Comparison of ENCODE assay signal across 28 cellular contexts in genomic region chr21:43016728-43017127, GRCh38. TPM values are rescaled to one million over a fixed set of nuclear protein-coding genes. Genes with fewer than 3 reads are reported as not detected.
DNase-seq lines count a peak whose midpoint lies in the region; ATAC-seq and TF ChIP-seq lines count a peak whose summit lies in the region.
"Had no signal": no experiment of that assay in that cellular context is flagged by ENCODE, and none has a peak within 500 bp of the region (broad histone marks: within the 10 kb centered on the region; RNA-seq: fewer than 3 reads in every experiment).

No MANE protein-coding gene starts in this region.

- peaks cover 13 to 15% of the 10 kb centered on the region in 2 donors for H3K36me3 Mint-ChIP-seq in naive B cell
- peaks cover 41% of the 10 kb centered on the region for H3K36me3 Mint-ChIP-seq in activated CD4-positive, alpha-beta T cell treated with anti-CD3 and anti-CD28 coated beads, Interleukin-2, amount 10 ng/mL, durations not matched to agents 7 days and 5 days (ENCODE audit: low read depth)
- peaks cover 89% of the 10 kb centered on the region for H3K36me3 Mint-ChIP-seq in activated T-cell treated with anti-CD3 and anti-CD28 coated beads, Interleukin-2, amount 50 U/mL, for 24 hours (ENCODE audit: low read depth)

- CTCF ChIA-PET in SK-N-SH (lab: Yijun Ruan, JAX), result interaction anchor here (1.0 kb wide), 1 partner anchor 10 kb away, joined by 3 read pairs; no protein-coding TSS in a partner anchor
- CTCF ChIA-PET in activated CD4-positive, alpha-beta T cell treated with anti-CD3 and anti-CD28 coated beads, Interleukin-2, amount 10 ng/mL, durations not matched to agents 7 days and 5 days (lab: Charles Lee), result no interaction called here

- no peak for TF ChIP-seq EP300 in SK-N-SH (IDR thresholded peaks at IDR 0.05; ENCODE audit: borderline replicate concordance in 1 of 2, low read depth in 1 of 2, low read length in 1 of 2)

- POLR2A ChIA-PET in SK-N-SH (lab: Yijun Ruan, JAX), result no interaction called here
- POLR2A ChIA-PET in activated CD4-positive, alpha-beta T cell treated with anti-CD3 and anti-CD28 coated beads, Interleukin-2, amount 10 ng/mL, durations not matched to agents 7 days and 5 days (lab: Charles Lee), result no interaction called here

- peak overlapping the region in 5 of 8 donors; percentile 19 to 80 (median 69) for H3K4me3 Mint-ChIP-seq in naive B cell
- H3K4me3 Mint-ChIP-seq in activated CD4-positive, alpha-beta T cell treated with anti-CD3 and anti-CD28 coated beads, Interleukin-2, amount 10 ng/mL, durations not matched to agents 7 days and 5 days, result no peak overlapping the region
- H3K4me3 Mint-ChIP-seq in activated T-cell treated with anti-CD3 and anti-CD28 coated beads, Interleukin-2, amount 50 U/mL, for 24 hours, result no peak overlapping the region
- H3K4me3 Mint-ChIP-seq: CD4-positive, alpha-beta memory T cell; H9; HFFc6 had no signal

- ATAC-seq in SK-N-SH treated with all-trans-retinoic acid at 6 μM for 48 hours (no peak), naive B cell (ENCODE audit: low read depth in 2 of 2) (no peak), upper lobe of right lung (no peak)
- ATAC-seq: HepG2, Panc1 had no signal

- H4K20me1 ChIP-seq in SK-N-SH (ENCODE audit: insufficient read depth), result no peaks in the 10 kb centered on the region

- no peaks in the 10 kb centered on the region for H3K9me2 ChIP-seq in SK-N-SH

- intact Hi-C loops in upper lobe of right lung (cut with DNase I), result no loop called here

- peaks cover 23 to 29% (median 26%) of the 10 kb centered on the region in 3 donors for H3K4me1 Mint-ChIP-seq in naive B cell
- peaks cover 6% of the 10 kb centered on the region for H3K4me1 Mint-ChIP-seq in activated CD4-positive, alpha-beta T cell treated with anti-CD3 and anti-CD28 coated beads, Interleukin-2, amount 10 ng/mL, durations not matched to agents 7 days and 5 days
- peaks cover 1% of the 10 kb centered on the region for H3K4me1 Mint-ChIP-seq in activated T-cell treated with anti-CD3 and anti-CD28 coated beads, Interleukin-2, amount 50 U/mL, for 24 hours (ENCODE audit: low read depth)
- H3K4me1 Mint-ChIP-seq: H9 had no signal

- H3K9me3 ChIP-seq in SK-N-SH, result no peaks in the 10 kb centered on the region
- no peaks in the 10 kb centered on the region for H3K9me3 ChIP-seq in SK-N-MC (ENCODE audit: low read depth, low read length)
- no peaks in the 10 kb centered on the region for H3K9me3 ChIP-seq in upper lobe of right lung

- H3K36me3 ChIP-seq in SK-N-SH (replicated peaks in 1 of 2; ENCODE audit: control insufficient read depth in 1 of 2, insufficient read depth in 2 of 2, low read length in 1 of 2) (peaks cover 14 to 23% of the 10 kb centered on the region in 2 experiments), SK-N-MC (ENCODE audit: insufficient read depth, low read length) (peaks cover 48% of the 10 kb centered on the region), upper lobe of right lung (peaks cover 66% of the 10 kb centered on the region)

- H3K4me3 ChIP-seq in SK-N-SH (ENCODE audit: low read depth in 2 of 2, low read length in 1 of 2), result no peak overlapping the region; a peak in 1 of 4 replicates
- peak overlapping the region; percentile 35; the same call in 1 of the 2 replicates for H3K4me3 ChIP-seq in SK-N-MC
- H3K4me3 ChIP-seq in upper lobe of right lung, result no peak overlapping the region
- H3K4me3 ChIP-seq: GM23248 had no signal

- H3K27me3 ChIP-seq in SK-N-SH (ENCODE audit: insufficient read depth) (no peaks in the 10 kb centered on the region), upper lobe of right lung (no peaks in the 10 kb centered on the region)

- H3K27ac ChIP-seq in SK-N-SH (ENCODE audit: low read depth in 2 of 2, low read length in 1 of 2), result peak overlapping the region in 1 of 2 experiments; percentile 67; a peak in 2 of 4 replicates
- 0 out of 2 replicates have a peak overlapping the region, but pooled peaks have one; percentile 26 for H3K27ac ChIP-seq in SK-N-MC
- no peak overlapping the region for H3K27ac ChIP-seq in upper lobe of right lung
- H3K27ac ChIP-seq: GM23248 had no signal

- H3K4me2 ChIP-seq in SK-N-SH, result no peak overlapping the region

- H3K9ac ChIP-seq in SK-N-SH, result no peak overlapping the region
- H3K9ac ChIP-seq in SK-N-MC (ENCODE audit: insufficient read length), result no peak overlapping the region
- H3K9ac ChIP-seq: GM23248 had no signal

- 82% methylated on average over 13 of the region's 13 CpGs for WGBS in SK-N-SH (ENCODE audit: low lambda C conversion rate)

- H3K27ac Mint-ChIP-seq in naive B cell, result peak overlapping the region in 2 of 6 donors; percentile 44 to 81
- H3K27ac Mint-ChIP-seq in activated CD4-positive, alpha-beta T cell treated with anti-CD3 and anti-CD28 coated beads, Interleukin-2, amount 10 ng/mL, durations not matched to agents 7 days and 5 days, result no peak overlapping the region
- H3K27ac Mint-ChIP-seq in activated T-cell treated with anti-CD3 and anti-CD28 coated beads, Interleukin-2, amount 50 U/mL, for 24 hours, result no peak overlapping the region
- H3K27ac Mint-ChIP-seq: CD4-positive, alpha-beta memory T cell; HFFc6 had no signal

- H3F3A ChIP-seq in SK-N-SH (replicated peaks; ENCODE audit: insufficient read depth), result no peaks in the 10 kb centered on the region

- no peaks in the 10 kb centered on the region for H3K27me3 Mint-ChIP-seq in naive B cell
- H3K27me3 Mint-ChIP-seq in activated CD4-positive, alpha-beta T cell treated with anti-CD3 and anti-CD28 coated beads, Interleukin-2, amount 10 ng/mL, durations not matched to agents 7 days and 5 days, result no peaks in the 10 kb centered on the region
- no peaks in the 10 kb centered on the region for H3K27me3 Mint-ChIP-seq in activated T-cell treated with anti-CD3 and anti-CD28 coated beads, Interleukin-2, amount 50 U/mL, for 24 hours
- H3K27me3 Mint-ChIP-seq: CD4-positive, alpha-beta memory T cell had no signal

- no peak overlapping the region for H2AFZ ChIP-seq in SK-N-SH (ENCODE audit: low read depth)
- H2AFZ ChIP-seq: GM23248 had no signal

- TF ChIP-seq RAD21 in SK-N-SH (IDR thresholded peaks at IDR 0.05; ENCODE audit: low read length), result no peak

- no peaks in the 10 kb centered on the region for H3K79me2 ChIP-seq in SK-N-SH (ENCODE audit: insufficient read depth)

- H3K9me3 Mint-ChIP-seq in naive B cell, result no peaks in the 10 kb centered on the region
- H3K9me3 Mint-ChIP-seq in activated CD4-positive, alpha-beta T cell treated with anti-CD3 and anti-CD28 coated beads, Interleukin-2, amount 10 ng/mL, durations not matched to agents 7 days and 5 days, result no peaks in the 10 kb centered on the region
- H3K9me3 Mint-ChIP-seq in activated T-cell treated with anti-CD3 and anti-CD28 coated beads, Interleukin-2, amount 50 U/mL, for 24 hours, result no peaks in the 10 kb centered on the region
- H3K9me3 Mint-ChIP-seq: CD4-positive, alpha-beta memory T cell; H9; HFFc6 had no signal

- H3K4me1 ChIP-seq in SK-N-SH (ENCODE audit: control insufficient read depth in 1 of 2, insufficient read depth in 2 of 2, low read depth in 1 of 2, low read length in 1 of 2), result peaks cover 0 to 17% of the 10 kb centered on the region in 2 experiments; a peak in 2 of 4 replicates
- H3K4me1 ChIP-seq in upper lobe of right lung, result no peaks in the 10 kb centered on the region

- TF ChIP-seq CTCF in SK-N-SH (IDR thresholded peaks at IDR 0.05), result no peak
- no peak for TF ChIP-seq CTCF in upper lobe of right lung (IDR thresholded peaks at IDR 0.05)

- DNase-seq in SK-N-SH (peak; percentile 85), SK-N-MC (ENCODE audit: low read depth, low spot score) (no peak), naive B cell (no peak), upper lobe of right lung (peak; percentile 7), NCI-H2029 treated with DMSO at 0.1 percent for 48 hours (lab: John Stamatoyannopoulos, UW) (no peak)
- no peak for DNase-seq in activated CD4-positive, alpha-beta T cell treated with anti-CD3 and anti-CD28 coated beads, Interleukin-2, amount 10 ng/mL, durations not matched to agents 7 days and 5 days
- DNase-seq in activated T-cell treated with anti-CD3 and anti-CD28 coated beads, Interleukin-2, amount 50 U/mL, for 24 hours, result no peak
- DNase-seq: 8988T; ACHN; C1 segment of cervical spinal cord; CD4-positive, alpha-beta memory T cell; COR-L47; DMS53; GM23248; H9; HFFc6; KBM-7; MM.1S; NCI-H1417; NCI-H187; NCI-H446 treated with DMSO at 0.1 percent for 48 hours; NCI-H526; NCI-H82; SHP77; SW 1271 had no signal

TF ChIP-seq in SK-N-SH, 30 proteins besides CTCF, POLR2A, EP300 and RAD21 (continues in another document):
- TF ChIP-seq RCOR1 (IDR thresholded peaks at IDR 0.05; ENCODE audit: low read length) (peak; percentile 87), FOXJ3 (CRISPR knock-in tag; IDR thresholded peaks at IDR 0.05) (no peak)

TF ChIP-seq in SK-N-SH treated with all-trans-retinoic acid at 6 μM for 48 hours, 23 proteins besides CTCF, POLR2A, EP300 and RAD21 (continues in another document):
- no peak for TF ChIP-seq GLIS3 (CRISPR knock-in tag; IDR thresholded peaks at IDR 0.05)
- no peak for TF ChIP-seq TCF4 (CRISPR knock-in tag; IDR thresholded peaks at IDR 0.05; ENCODE audit: borderline replicate concordance)
- TF ChIP-seq ISL1 (CRISPR knock-in tag; IDR thresholded peaks at IDR 0.05), result no peak
- no peak for TF ChIP-seq ZFP3 (CRISPR knock-in tag; IDR thresholded peaks at IDR 0.05)
- TF ChIP-seq ZNF565 (CRISPR knock-in tag; conservative IDR thresholded peaks at IDR 0.05; ENCODE audit: low read depth), result no peak
- no peak for TF ChIP-seq RARB (CRISPR knock-in tag; IDR thresholded peaks at IDR 0.05)

RNA-seq across cellular contexts. Expression of gene PKNOX1, which starts 42.4 kb away (rescaled TPM):
- 17.8 and 21.7 TPM in 2 replicates for polyA plus RNA-seq in SK-N-SH (2012; rRNA removed)
- polyA plus RNA-seq in SK-N-SH (2012; cell fraction: cytosol; rRNA removed), result 11.2 and 19.4 TPM in 2 replicates
- polyA plus RNA-seq in SK-N-SH (2012; cell fraction: nucleus; rRNA removed), result 18.7 and 20.5 TPM in 2 replicates
- 10 to 100 TPM; 10.8 to 29.5 (median 20.9) TPM for polyA plus RNA-seq in naive B cell (ENCODE audit: low read depth in 6 of 6)
- total RNA-seq in upper lobe of right lung, result 14.9 TPM
- total RNA-seq in activated CD4-positive, alpha-beta T cell treated with anti-CD3 and anti-CD28 coated beads, Interleukin-2, amount 10 ng/mL, durations not matched to agents 7 days and 5 days, result 10 to 100 TPM; 28.7 to 30.1 TPM

RNA-seq across cellular contexts. Expression of gene CBS, which starts 58.9 kb away (rescaled TPM):
- 15.1 and 19.9 TPM in 2 replicates for polyA plus RNA-seq in SK-N-SH (2012; rRNA removed)
- 6.7 and 11.0 TPM in 2 replicates for polyA plus RNA-seq in SK-N-SH (2012; cell fraction: cytosol; rRNA removed)
- 50.7 and 56.7 TPM in 2 replicates for polyA plus RNA-seq in SK-N-SH (2012; cell fraction: nucleus; rRNA removed)
- polyA plus RNA-seq in naive B cell (ENCODE audit: low read depth in 6 of 6), result under 1 TPM in 1 of 6 donors, not detected in 5; 0.17 TPM
- total RNA-seq in upper lobe of right lung, result 69.0 TPM
- 10 to 100 TPM; 31.4 to 31.7 TPM for total RNA-seq in activated CD4-positive, alpha-beta T cell treated with anti-CD3 and anti-CD28 coated beads, Interleukin-2, amount 10 ng/mL, durations not matched to agents 7 days and 5 days
- polyA plus RNA-seq: CD4-positive, alpha-beta memory T cell had no signal

Comparison
In these comparisons a context has a peak if more than half of its experiments do, and no peak if none do; other contexts are left out.
1. DNase-seq: peak in SK-N-SH (single experiment) and upper lobe of right lung (single experiment); none in SK-N-MC (single experiment), naive B cell (single experiment), activated CD4-positive, alpha-beta T cell treated with anti-CD3 and anti-CD28 coated beads, Interleukin-2, amount 10 ng/mL, durations not matched to agents 7 days and 5 days (single experiment), NCI-H2029 treated with DMSO at 0.1 percent for 48 hours (single experiment) and activated T-cell treated with anti-CD3 and anti-CD28 coated beads, Interleukin-2, amount 50 U/mL, for 24 hours (single experiment).
2. H3K4me3 Mint-ChIP-seq: peak in naive B cell (5 of 8); none in activated CD4-positive, alpha-beta T cell treated with anti-CD3 and anti-CD28 coated beads, Interleukin-2, amount 10 ng/mL, durations not matched to agents 7 days and 5 days (single experiment) and activated T-cell treated with anti-CD3 and anti-CD28 coated beads, Interleukin-2, amount 50 U/mL, for 24 hours (single experiment).